In the genomic region with DNA sequence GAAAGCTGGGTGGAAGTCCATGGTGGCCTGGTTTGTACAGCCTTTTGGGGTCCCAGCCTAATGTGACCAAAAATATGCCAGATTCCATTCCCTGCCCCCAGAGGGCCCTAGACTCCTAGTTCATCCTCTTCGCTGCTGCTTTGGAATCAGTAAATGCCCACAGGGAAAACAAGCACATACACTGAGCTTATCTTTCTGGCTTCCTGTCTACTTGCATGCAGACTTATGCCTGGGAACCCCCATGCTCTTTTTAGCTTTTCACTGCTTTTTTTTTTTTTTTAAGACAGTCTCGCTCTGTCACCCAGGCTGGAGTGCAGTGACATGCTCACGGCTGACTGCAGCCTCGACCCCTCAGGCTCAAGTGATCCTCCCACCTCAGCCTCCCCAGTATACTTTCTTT, we compare ENCODE assay signal across 1 cellular context.
TF ChIP-seq lines count a peak whose summit lies in the region.

No MANE protein-coding gene starts in this region.

TF ChIP-seq in K562, 482 proteins besides CTCF, POLR2A, EP300 and RAD21:
- 0 out of 2 replicates have a peak, but pooled peaks have one; percentile 13 for TF ChIP-seq JUND (IDR thresholded peaks at IDR 0.05; ENCODE audit: borderline replicate concordance, low read depth, low read length)
- no peak for TF ChIP-seq JUND (tag; IDR thresholded peaks at IDR 0.05; ENCODE audit: borderline replicate concordance, low read depth, low read length)
- no peak for TF ChIP-seq MCM3 (IDR thresholded peaks at IDR 0.05)
- no peak for TF ChIP-seq ZSCAN29 (IDR thresholded peaks at IDR 0.05)
- no peak for TF ChIP-seq ZNF232 (CRISPR knock-in tag; IDR thresholded peaks at IDR 0.05)
- TF ChIP-seq ZNF384 (IDR thresholded peaks at IDR 0.05; ENCODE audit: low read depth, low read length), result peak; percentile 64
- TF ChIP-seq ZBTB7A (IDR thresholded peaks at IDR 0.05; ENCODE audit: borderline replicate concordance, control insufficient read depth, low read depth, low read length), result 0 out of 2 replicates have a peak, but pooled peaks have one; percentile 26
- TF ChIP-seq, protein P1, sequence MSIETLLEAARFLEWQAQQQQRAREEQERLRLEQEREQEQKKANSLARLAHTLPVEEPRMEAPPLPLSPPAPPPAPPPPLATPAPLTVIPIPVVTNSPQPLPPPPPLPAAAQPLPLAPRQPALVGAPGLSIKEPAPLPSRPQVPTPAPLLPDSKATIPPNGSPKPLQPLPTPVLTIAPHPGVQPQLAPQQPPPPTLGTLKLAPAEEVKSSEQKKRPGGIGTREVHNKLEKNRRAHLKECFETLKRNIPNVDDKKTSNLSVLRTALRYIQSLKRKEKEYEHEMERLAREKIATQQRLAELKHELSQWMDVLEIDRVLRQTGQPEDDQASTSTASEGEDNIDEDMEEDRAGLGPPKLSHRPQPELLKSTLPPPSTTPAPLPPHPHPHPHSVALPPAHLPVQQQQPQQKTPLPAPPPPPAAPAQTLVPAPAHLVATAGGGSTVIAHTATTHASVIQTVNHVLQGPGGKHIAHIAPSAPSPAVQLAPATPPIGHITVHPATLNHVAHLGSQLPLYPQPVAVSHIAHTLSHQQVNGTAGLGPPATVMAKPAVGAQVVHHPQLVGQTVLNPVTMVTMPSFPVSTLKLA (conservative IDR thresholded peaks at IDR 0.05), result no peak
- TF ChIP-seq NBN (IDR thresholded peaks at IDR 0.05; ENCODE audit: low read depth), result 0 out of 2 replicates have a peak, but pooled peaks have one; percentile 23
- TF ChIP-seq HDAC6 (IDR thresholded peaks at IDR 0.05; ENCODE audit: low read depth, low read length), result no peak
- TF ChIP-seq CREBBP (IDR thresholded peaks at IDR 0.05; ENCODE audit: low read depth, low read length), result no peak
- TF ChIP-seq, protein P2, sequence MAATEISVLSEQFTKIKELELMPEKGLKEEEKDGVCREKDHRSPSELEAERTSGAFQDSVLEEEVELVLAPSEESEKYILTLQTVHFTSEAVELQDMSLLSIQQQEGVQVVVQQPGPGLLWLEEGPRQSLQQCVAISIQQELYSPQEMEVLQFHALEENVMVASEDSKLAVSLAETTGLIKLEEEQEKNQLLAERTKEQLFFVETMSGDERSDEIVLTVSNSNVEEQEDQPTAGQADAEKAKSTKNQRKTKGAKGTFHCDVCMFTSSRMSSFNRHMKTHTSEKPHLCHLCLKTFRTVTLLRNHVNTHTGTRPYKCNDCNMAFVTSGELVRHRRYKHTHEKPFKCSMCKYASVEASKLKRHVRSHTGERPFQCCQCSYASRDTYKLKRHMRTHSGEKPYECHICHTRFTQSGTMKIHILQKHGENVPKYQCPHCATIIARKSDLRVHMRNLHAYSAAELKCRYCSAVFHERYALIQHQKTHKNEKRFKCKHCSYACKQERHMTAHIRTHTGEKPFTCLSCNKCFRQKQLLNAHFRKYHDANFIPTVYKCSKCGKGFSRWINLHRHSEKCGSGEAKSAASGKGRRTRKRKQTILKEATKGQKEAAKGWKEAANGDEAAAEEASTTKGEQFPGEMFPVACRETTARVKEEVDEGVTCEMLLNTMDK (IDR thresholded peaks at IDR 0.05; ENCODE audit: borderline replicate concordance, insufficient read depth, low read depth, low read length, poor library complexity, severe bottlenecking), result peak; percentile 2
- peak; percentile 71; the same call in 1 of the 2 replicates for TF ChIP-seq ETV1 (tag; conservative IDR thresholded peaks at IDR 0.05; ENCODE audit: low read depth)
- no peak for TF ChIP-seq ZNF695 (CRISPR knock-in tag; IDR thresholded peaks at IDR 0.05)
